8 cellular contexts compared by ENCODE assay signal in the genomic region with DNA sequence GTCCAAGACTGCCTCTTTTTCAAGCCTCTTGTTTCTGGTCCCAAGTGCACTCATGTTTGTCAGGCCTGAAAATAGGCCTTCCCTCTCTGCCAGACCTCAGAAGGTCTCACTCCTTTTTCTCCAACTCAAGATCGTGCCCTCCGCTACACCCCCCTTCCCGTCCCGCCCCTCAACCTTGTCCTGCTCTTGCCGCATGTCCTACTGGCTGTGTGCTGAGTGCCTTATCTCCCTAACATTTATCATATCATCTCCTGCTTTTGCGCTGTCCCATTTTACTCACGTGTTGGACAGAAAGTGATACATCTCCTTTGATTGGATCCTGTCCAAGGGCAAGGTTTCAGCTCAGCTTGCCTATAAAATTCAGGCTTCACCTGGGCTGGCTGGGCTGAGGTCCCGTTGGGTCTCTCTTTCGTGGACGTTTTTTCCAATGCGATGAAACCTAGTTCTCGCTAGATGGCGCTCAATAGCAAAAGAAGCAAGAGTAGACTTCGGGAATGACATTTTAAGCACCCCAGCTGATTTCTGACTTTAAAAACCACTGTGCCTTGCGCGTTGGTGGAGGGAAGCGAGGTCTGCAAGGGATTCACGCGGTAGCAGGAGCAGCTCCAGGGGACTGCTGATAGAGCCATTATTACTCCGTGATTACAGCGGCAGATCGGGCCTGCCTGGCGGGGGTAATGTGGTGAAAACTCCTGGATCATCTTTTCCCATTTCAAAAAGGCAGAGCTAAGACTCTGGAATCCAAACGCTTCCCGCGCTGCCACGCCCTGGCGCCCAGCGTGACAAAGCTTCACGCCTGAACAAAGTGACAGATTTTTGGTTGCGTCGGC.
DNase-seq lines count a peak whose midpoint lies in the region; ATAC-seq and TF ChIP-seq lines count a peak whose summit lies in the region.

No MANE protein-coding gene starts in this region.

- no peak overlapping the region for H3K23ac ChIP-seq in IMR-90 (ENCODE audit: low read depth, low read length)

- no peak overlapping the region for H2BK20ac ChIP-seq in IMR-90 (ENCODE audit: low read depth, low read length)

- no peaks in the 10 kb centered on the region for H3K79me1 ChIP-seq in IMR-90 (ENCODE audit: low read depth in 1 of 2, low read length in 2 of 2)

- peaks cover 11% of the 10 kb centered on the region; the same call in 1 of the 2 replicates for H3K27me3 ChIP-seq in IMR-90 (ENCODE audit: control insufficient read depth, insufficient read depth, low read length)

- BruUV-seq in IMR-90 (replicated peaks; lab: Mats Ljungman, UMichigan) (no TSS peak), OCI-LY7 (replicated peaks; lab: Mats Ljungman, UMichigan) (no TSS peak)

- H3K4me1 ChIP-seq in IMR-90 (ENCODE audit: control insufficient read depth, insufficient read depth, low read length), result peaks cover 2% of the 10 kb centered on the region
- H3K4me1 ChIP-seq in OCI-LY7 (ENCODE audit: insufficient read depth, low read length, poor library complexity, severe bottlenecking), result no peaks in the 10 kb centered on the region

- WGBS in IMR-90 (ENCODE audit: extremely low coverage in 2 of 2, insufficient read length in 1 of 2), 2 experiments, result 5% methylated on average over 11 of the region's 32 CpGs; no CpG with 5 or more reads in 1 of the 2 experiments

- in situ Hi-C loops in IMR-90 (cut with MboI; ENCODE audit: low sequenced_read_pairs), result loop anchor here (10.0 kb wide), 1 partner anchor 1530 kb away; the partner anchor contains the start of gene HTR1B

- intact Hi-C loops in IMR-90 (cut with micrococcal nuclease), result loop anchor here (1.0 to 2.0 kb wide), 2 partner anchors 42 to 1522 kb away; no protein-coding TSS in a partner anchor
- intact Hi-C loops in OCI-LY7 (cut with micrococcal nuclease; ENCODE audit: unreplicated experiment), result no loop called here

- peak; percentile 65 to 69 for DNase-seq in NCI-H2081 (lab: John Stamatoyannopoulos, UW)
- DNase-seq in NCI-H2081 treated with DMSO at 0.1 percent for 48 hours (lab: John Stamatoyannopoulos, UW), result no peak
- peak; percentile 79 for DNase-seq in IMR-90
- DNase-seq in OCI-LY7 (ENCODE audit: low spot score), result peak; percentile 61
- DNase-seq in astrocyte of the hippocampus (ENCODE audit: low read depth, low spot score), result peak; percentile 87
- DNase-seq in hypothalamus (lab: John Stamatoyannopoulos, UW), result peak in 35 of 51 donors; percentile 3 to 83 (median 28)
- peak; percentile 79 for DNase-seq in renal cortical epithelial cell (ENCODE audit: low read depth)

- H2BK120ac ChIP-seq in IMR-90 (ENCODE audit: low read depth, low read length), result no peak overlapping the region

- peak; percentile 75 for TF ChIP-seq RAD21 in IMR-90 (IDR thresholded peaks at IDR 0.05; ENCODE audit: low read length)

- dilution Hi-C loops in IMR-90 (cut with HindIII; ENCODE audit: low sequenced_read_pairs, unreplicated experiment), result no loop called here

- H3K56ac ChIP-seq in IMR-90 (ENCODE audit: extremely low read depth, insufficient read depth, low read length), result no peak overlapping the region

- no peak overlapping the region for H3K14ac ChIP-seq in IMR-90 (replicated peaks; ENCODE audit: low read depth, low read length)

- no peaks in the 10 kb centered on the region for H3K9me3 ChIP-seq in IMR-90 (ENCODE audit: control insufficient read depth, insufficient read depth, low read length)
- H3K9me3 ChIP-seq in OCI-LY7 (ENCODE audit: low read length), result no peaks in the 10 kb centered on the region

- CTCF ChIA-PET in IMR-90 (lab: Yijun Ruan, JAX) (interaction anchor here (0.7 to 1.4 kb wide), 8 partner anchors 12 to 1525 kb away, joined by 3 to 6 read pairs (median 4); no protein-coding TSS in a partner anchor), OCI-LY7 (lab: Charles Lee; ENCODE audit: unreplicated experiment) (no interaction called here)

- H3K4me3 ChIP-seq in IMR-90 (ENCODE audit: insufficient read depth, low read depth, low read length), result peak overlapping the region; percentile 42
- H3K4me3 ChIP-seq in OCI-LY7 (ENCODE audit: low read depth, low read length, poor library complexity, severe bottlenecking), result no peak overlapping the region

- H4K5ac ChIP-seq in IMR-90 (ENCODE audit: low read depth, low read length), result no peak overlapping the region

- H3K79me2 ChIP-seq in OCI-LY7 (ENCODE audit: insufficient read depth, low read depth, low read length), result no peaks in the 10 kb centered on the region

- H4K91ac ChIP-seq in IMR-90 (ENCODE audit: insufficient read depth, low read depth, low read length), result no peak overlapping the region

- H3K9me1 ChIP-seq in IMR-90 (ENCODE audit: insufficient read depth, low read length), result no peaks in the 10 kb centered on the region

- H3K9me2 ChIP-seq in OCI-LY7 (ENCODE audit: insufficient read depth, low read length), result no peaks in the 10 kb centered on the region

- peak; percentile 83 for ATAC-seq in GM21737 (IDR thresholded peaks at IDR 0.05; ENCODE audit: unreplicated experiment)
- peak; percentile 84 for ATAC-seq in IMR-90 (ENCODE audit: low read depth)

- no peak overlapping the region for H3K27ac ChIP-seq in IMR-90 (ENCODE audit: insufficient read depth, low read length)
- no peak overlapping the region for H3K27ac ChIP-seq in OCI-LY7 (ENCODE audit: low read depth, low read length, poor library complexity, severe bottlenecking)

- no peak overlapping the region for H2BK5ac ChIP-seq in IMR-90 (ENCODE audit: low read depth, low read length, poor library complexity, severe bottlenecking)

- H2AK9ac ChIP-seq in IMR-90 (replicated peaks; ENCODE audit: low read depth, low read length, poor library complexity), result peak overlapping the region; percentile 15

- no peak overlapping the region for H2BK15ac ChIP-seq in IMR-90 (ENCODE audit: low read depth, low read length)

- H2AFZ ChIP-seq in IMR-90 (replicated peaks; ENCODE audit: low read length, poor library complexity) (peak overlapping the region; percentile 92), OCI-LY7 (ENCODE audit: low read length) (no peak overlapping the region)

- no peak for TF ChIP-seq POLR2A in IMR-90 (IDR thresholded peaks at IDR 0.05; ENCODE audit: low read depth, low read length)

- TF ChIP-seq CTCF in IMR-90 (conservative IDR thresholded peaks at IDR 0.05; ENCODE audit: low read depth, low read length), result peak; percentile 81
- peak; percentile 88 for TF ChIP-seq CTCF in OCI-LY7 (conservative IDR thresholded peaks at IDR 0.05; ENCODE audit: low read length)

- H3K9ac ChIP-seq in IMR-90 (ENCODE audit: low read depth, low read length), result peak overlapping the region; percentile 48; the same call in 1 of the 2 replicates

- no peak overlapping the region for H3K4ac ChIP-seq in IMR-90 (ENCODE audit: low read depth, low read length)

- POLR2A ChIA-PET in IMR-90 (lab: Charles Lee; ENCODE audit: unreplicated experiment), result no interaction called here
- POLR2A ChIA-PET in OCI-LY7 (lab: Charles Lee), result no interaction called here

- H4K20me1 ChIP-seq in IMR-90 (ENCODE audit: insufficient read depth, low read length) (no peaks in the 10 kb centered on the region), OCI-LY7 (ENCODE audit: insufficient read depth, low read length) (no peaks in the 10 kb centered on the region)

- H4K8ac ChIP-seq in IMR-90 (ENCODE audit: low read depth in 2 of 2, low read length in 2 of 2), result no peak overlapping the region

- H3K4me2 ChIP-seq in IMR-90 (ENCODE audit: low read depth, low read length) (peak overlapping the region; percentile 95), OCI-LY7 (ENCODE audit: low read length) (no peak overlapping the region)

- H3K18ac ChIP-seq in IMR-90 (ENCODE audit: low read depth, low read length), result no peak overlapping the region

- no peaks in the 10 kb centered on the region for H3K36me3 ChIP-seq in IMR-90 (ENCODE audit: control insufficient read depth, insufficient read depth, low read length)
- no peaks in the 10 kb centered on the region for H3K36me3 ChIP-seq in OCI-LY7 (ENCODE audit: insufficient read depth, low read length)

- no peak overlapping the region for H2AK5ac ChIP-seq in IMR-90 (ENCODE audit: low read depth, low read length)

TF ChIP-seq in IMR-90, 13 proteins besides CTCF, POLR2A, EP300 and RAD21:
- TF ChIP-seq NFE2L2 (IDR thresholded peaks at IDR 0.05; ENCODE audit: low read depth, low read length) (no peak), CHD1 (IDR thresholded peaks at IDR 0.05; ENCODE audit: low read depth, low read length) (no peak), RCOR1 (IDR thresholded peaks at IDR 0.05; ENCODE audit: insufficient replicate concordance, low read length) (no peak), MAFK (IDR thresholded peaks at IDR 0.05; ENCODE audit: low read depth, low read length) (no peak), SMC3 (IDR thresholded peaks at IDR 0.05; ENCODE audit: low read depth, low read length) (peak; percentile 60), RFX5 (IDR thresholded peaks at IDR 0.05; ENCODE audit: low read depth, low read length) (no peak)
